12 cellular contexts compared by ENCODE assay signal in genomic region chr4:40403079-40403478, GRCh38.
"Had no signal": no experiment of that assay in that cellular context is flagged by ENCODE, and none has a peak within 500 bp of the region (broad histone marks: within the 10 kb centered on the region; RNA-seq: fewer than 3 reads in every experiment).

No MANE protein-coding gene starts in this region.

- H3K27ac Mint-ChIP-seq: activated CD8-positive, alpha-beta T cell treated with anti-CD3 and anti-CD28 coated beads, Interleukin-2, amount 10 ng/mL, durations not matched to agents 7 days and 5 days; activated naive CD4-positive, alpha-beta T cell treated with anti-CD3 and anti-CD28 coated beads for 36 hours; stimulated activated naive CD8-positive, alpha-beta T cell treated with anti-CD3 and anti-CD28 coated beads, Interleukin-15, amount 100 ng/mL, for 72 hours had no signal

- H3K4me1 Mint-ChIP-seq: stimulated activated naive CD8-positive, alpha-beta T cell treated with anti-CD3 and anti-CD28 coated beads, Interleukin-15, amount 100 ng/mL, for 72 hours had no signal

- H3K4me3 Mint-ChIP-seq: activated CD8-positive, alpha-beta T cell treated with anti-CD3 and anti-CD28 coated beads, Interleukin-2, amount 10 ng/mL, durations not matched to agents 7 days and 5 days; activated naive CD4-positive, alpha-beta T cell treated with anti-CD3 and anti-CD28 coated beads for 36 hours; stimulated activated naive CD8-positive, alpha-beta T cell treated with anti-CD3 and anti-CD28 coated beads, Interleukin-15, amount 100 ng/mL, for 72 hours had no signal

- H3K4me3 ChIP-seq: coronary artery, ovary, thoracic aorta had no signal

- H3K27me3 ChIP-seq: ovary had no signal

- ATAC-seq: activated CD8-positive, alpha-beta T cell treated with anti-CD3 and anti-CD28 coated beads, Interleukin-2, amount 10 ng/mL, durations not matched to agents 7 days and 5 days; stimulated activated naive CD8-positive, alpha-beta T cell treated with anti-CD3 and anti-CD28 coated beads, Interleukin-15, amount 100 ng/mL, for 72 hours had no signal

- DNase-seq: activated CD4-positive, alpha-beta T cell treated with anti-CD3 and anti-CD28 coated beads for 4 hours; activated CD8-positive, alpha-beta T cell treated with anti-CD3 and anti-CD28 coated beads, Interleukin-2, amount 10 ng/mL, durations not matched to agents 7 days and 5 days; activated naive CD4-positive, alpha-beta T cell treated with anti-CD3 and anti-CD28 coated beads for 36 hours; central memory CD4-positive, alpha-beta T cell; effector CD4-positive, alpha-beta T cell; hippocampal formation; ovary; retina; stimulated activated CD4-positive, alpha-beta T cell treated with anti-CD3 and anti-CD28 coated beads, Interleukin-4, amount 100 ng/mL, for 4 hours; stimulated activated naive CD8-positive, alpha-beta T cell treated with anti-CD3 and anti-CD28 coated beads, Interleukin-15, amount 100 ng/mL, for 72 hours had no signal

- H3K36me3 ChIP-seq: ovary, thoracic aorta had no signal

- H3K27me3 Mint-ChIP-seq: stimulated activated naive CD8-positive, alpha-beta T cell treated with anti-CD3 and anti-CD28 coated beads, Interleukin-15, amount 100 ng/mL, for 72 hours had no signal

- H3K27ac ChIP-seq: coronary artery, ovary, thoracic aorta had no signal

- H3K9me3 ChIP-seq: ovary, thoracic aorta had no signal
